ENCODE assay signal across 20 cellular contexts in genomic region chr9:132121021-132121420, GRCh38. TPM values are rescaled to one million over a fixed set of nuclear protein-coding genes. Genes with fewer than 3 reads are reported as not detected.
DNase-seq lines count a peak whose midpoint lies in the region; ATAC-seq, FAIRE-seq and TF ChIP-seq lines count a peak whose summit lies in the region.
"Had no signal": no experiment of that assay in that cellular context is flagged by ENCODE, and none has a peak within 500 bp of the region (broad histone marks: within the 10 kb centered on the region; RNA-seq: fewer than 3 reads in every experiment).

No MANE protein-coding gene starts in this region.

- H3K4me2 ChIP-seq in HepG2 (ENCODE audit: low read depth, low read length) (no peak overlapping the region), K562 (ENCODE audit: insufficient read depth, low read length) (no peak overlapping the region)
- H3K4me2 ChIP-seq: A549 had no signal

- FAIRE-seq in HepG2 (lab: Jason Lieb, UNC) (no peak), K562 (lab: Jason Lieb, UNC) (no peak)
- FAIRE-seq: A549, D721Med, G401.6, GM12891, GM19239 had no signal

- H3K79me2 ChIP-seq in HepG2 (ENCODE audit: insufficient read depth, low read length): no peaks in the 10 kb centered on the region
- H3K79me2 ChIP-seq in K562 (ENCODE audit: control insufficient read depth, insufficient read depth, low read length): no peaks in the 10 kb centered on the region

- no peaks in the 10 kb centered on the region for H3K9me1 ChIP-seq in K562 (ENCODE audit: control insufficient read depth, insufficient read depth, low read length)

- CTCF ChIA-PET in HepG2 (lab: Yijun Ruan, JAX; ENCODE audit: low intra/inter-chr PET ratio, low total read pairs): no interaction called here
- CTCF ChIA-PET in K562 (lab: Yijun Ruan, JAX; ENCODE audit: low intra/inter-chr PET ratio): no interaction called here

- no peaks in the 10 kb centered on the region for H3K9me3 ChIP-seq in HepG2 (ENCODE audit: low read length)
- H3K9me3 ChIP-seq in right lobe of liver: no peaks in the 10 kb centered on the region
- no peaks in the 10 kb centered on the region for H3K9me3 ChIP-seq in K562 (replicated peaks; ENCODE audit: control insufficient read depth, insufficient read depth, low read depth, low read length)
- H3K9me3 ChIP-seq in gastroesophageal sphincter: no peaks in the 10 kb centered on the region
- H3K9me3 ChIP-seq: Caco-2 had no signal

- no peak overlapping the region for H2AFZ ChIP-seq in HepG2 (ENCODE audit: low read length)
- H2AFZ ChIP-seq in K562 (ENCODE audit: low read depth, low read length): no peak overlapping the region

- H3K36me3 ChIP-seq in HepG2 (replicated peaks in 1 of 2; ENCODE audit: control insufficient read depth in 1 of 2, insufficient read depth in 2 of 2, low read length in 2 of 2) (no peaks in the 10 kb centered on the region), right lobe of liver (no peaks in the 10 kb centered on the region), K562 (ENCODE audit: control insufficient read depth, insufficient read depth, low read length) (no peaks in the 10 kb centered on the region), gastroesophageal sphincter (no peaks in the 10 kb centered on the region)
- H3K36me3 ChIP-seq: BLaER1 treated with 17β-estradiol and CSF1 and Interleukin-3, amounts not matched to agents 10 nM and 100 nM had no signal

- intact Hi-C loops in HepG2 (cut with micrococcal nuclease; ENCODE audit: unreplicated experiment): no loop called here
- intact Hi-C loops in right lobe of liver (cut with DNase I): no loop called here
- intact Hi-C loops in K562 (cut with micrococcal nuclease): no loop called here

- WGBS in HepG2 (ENCODE audit: low lambda C conversion rate): 33% methylated on average over 2 of the region's 2 CpGs
- WGBS in right lobe of liver (ENCODE audit: insufficient coverage, low coverage, low lambda C conversion rate, missing lambda C conversion rate): 69% methylated on average over 2 of the region's 2 CpGs
- WGBS in K562 (ENCODE audit: insufficient coverage, low coverage, missing lambda C conversion rate): 0% methylated on average over 2 of the region's 2 CpGs
- WGBS in gastroesophageal sphincter (ENCODE audit: low coverage in 1 of 2), 2 donors: 75 to 83% methylated on average over 2 of the region's 2 CpGs

- H3K27me3 ChIP-seq in HepG2 (ENCODE audit: control insufficient read depth in 1 of 2, insufficient read depth in 2 of 2, low read length in 2 of 2): peaks cover 0 to 19% of the 10 kb centered on the region in 2 experiments; a peak in 3 of 5 replicates
- no peaks in the 10 kb centered on the region for H3K27me3 ChIP-seq in right lobe of liver
- peaks cover 14 to 21% of the 10 kb centered on the region in 2 experiments; a peak in 4 of 5 replicates for H3K27me3 ChIP-seq in K562 (ENCODE audit: control insufficient read depth in 2 of 2, insufficient read depth in 2 of 2, low read length in 2 of 2)
- peaks cover 83% of the 10 kb centered on the region for H3K27me3 ChIP-seq in gastroesophageal sphincter

- H4K20me1 ChIP-seq in HepG2 (ENCODE audit: insufficient read depth, low read length): no peaks in the 10 kb centered on the region
- peaks cover 6% of the 10 kb centered on the region; the same call in 1 of the 2 replicates for H4K20me1 ChIP-seq in K562 (replicated peaks; ENCODE audit: control insufficient read depth, insufficient read depth, low read length)
- H4K20me1 ChIP-seq: BLaER1 treated with 17β-estradiol and CSF1 and Interleukin-3, amounts not matched to agents 10 nM and 100 nM had no signal

- no peak for ATAC-seq in HepG2
- ATAC-seq in right lobe of liver: no peak
- no peak for ATAC-seq in K562
- no peak for ATAC-seq in gastroesophageal sphincter
- ATAC-seq in omental fat pad (ENCODE audit: low FRiP score): no peak
- ATAC-seq: A549; CD8-positive, alpha-beta T cell had no signal

- POLR2A ChIA-PET in HepG2 (lab: Yijun Ruan, JAX) (no interaction called here), K562 (lab: Yijun Ruan, JAX) (no interaction called here)

- DNase-seq in HepG2 (ENCODE audit: low spot score): no peak
- DNase-seq in right lobe of liver: no peak
- DNase-seq in K562 (ENCODE audit: extremely low read depth in 1 of 4, low spot score in 3 of 4): no peak
- no peak for DNase-seq in omental fat pad (ENCODE audit: low spot score)
- DNase-seq: AML-193; Caco-2; Calu3; CD4-positive, alpha-beta T cell; CD8-positive, alpha-beta T cell; DMS79 treated with DMSO at 0.1 percent for 48 hours; GF-D8 had no signal

- in situ Hi-C loops in HepG2 (cut with HindIII; ENCODE audit: extremely low pct_ligation_motif_present, low pct_unique_long_range_greater_than_20kb): no loop called here
- in situ Hi-C loops in K562 (cut with MboI): no loop called here

- H3K27ac ChIP-seq in HepG2 (ENCODE audit: extremely low read length, insufficient read depth, low read length) (no peak overlapping the region), right lobe of liver (no peak overlapping the region), K562 (ENCODE audit: extremely low read depth, low read depth, low read length) (no peak overlapping the region), gastroesophageal sphincter (no peak overlapping the region)
- H3K27ac ChIP-seq: 22Rv1; A549; BLaER1 treated with 17β-estradiol and CSF1 and Interleukin-3, amounts not matched to agents 10 nM and 100 nM; C4-2B had no signal

- no peak for TF ChIP-seq RAD21 in HepG2 (CRISPR knock-in tag; IDR thresholded peaks at IDR 0.05)
- no peak for TF ChIP-seq RAD21 in K562 (CRISPR knock-in tag; conservative IDR thresholded peaks at IDR 0.05 in 1 of 2, IDR thresholded peaks at IDR 0.05 in 1 of 2)

- TF ChIP-seq CTCF in HepG2 (CRISPR knock-in tag; IDR thresholded peaks at IDR 0.05) (no peak), right lobe of liver (IDR thresholded peaks at IDR 0.05) (no peak), K562 (IDR thresholded peaks at IDR 0.05 in 2 of 3, conservative IDR thresholded peaks at IDR 0.05 in 1 of 3; ENCODE audit: insufficient read depth in 2 of 3, low read depth in 1 of 3, low read length in 3 of 3) (no peak), gastroesophageal sphincter (IDR thresholded peaks at IDR 0.05) (no peak), omental fat pad (IDR thresholded peaks at IDR 0.05) (no peak)

- no peak for TF ChIP-seq EP300 in HepG2 (IDR thresholded peaks at IDR 0.05; ENCODE audit: low read depth in 2 of 2, low read length in 2 of 2)
- no peak for TF ChIP-seq EP300 in HepG2 (CRISPR knock-in tag; IDR thresholded peaks at IDR 0.05; ENCODE audit: borderline replicate concordance)
- TF ChIP-seq EP300 in K562 (IDR thresholded peaks at IDR 0.05; ENCODE audit: low read length): no peak
- no peak for TF ChIP-seq EP300 in gastroesophageal sphincter (IDR thresholded peaks at IDR 0.05)

- no TSS peak for BruUV-seq in HepG2 (replicated peaks; lab: Mats Ljungman, UMichigan)
- no TSS peak for BruUV-seq in K562 (replicated peaks; lab: Mats Ljungman, UMichigan)

- H3K4me1 ChIP-seq in HepG2 (ENCODE audit: insufficient read depth, low read length): no peaks in the 10 kb centered on the region
- no peaks in the 10 kb centered on the region for H3K4me1 ChIP-seq in right lobe of liver
- H3K4me1 ChIP-seq in K562 (replicated peaks in 1 of 2; ENCODE audit: control insufficient read depth in 2 of 2, insufficient read depth in 2 of 2, low read length in 2 of 2): no peaks in the 10 kb centered on the region
- H3K4me1 ChIP-seq in gastroesophageal sphincter: no peaks in the 10 kb centered on the region
- H3K4me1 ChIP-seq: A549, Caco-2 had no signal

- H3K9ac ChIP-seq in HepG2 (ENCODE audit: insufficient read depth, low read depth, low read length) (no peak overlapping the region), K562 (ENCODE audit: insufficient read depth in 1 of 2, low read depth in 2 of 2, low read length in 2 of 2) (no peak overlapping the region)
- H3K9ac ChIP-seq: BLaER1 treated with 17β-estradiol and CSF1 and Interleukin-3, amounts not matched to agents 10 nM and 100 nM had no signal

- no peak overlapping the region for H3K4me3 ChIP-seq in HepG2 (replicated peaks in 1 of 3; ENCODE audit: insufficient read depth in 1 of 3, low read depth in 2 of 3, low read length in 3 of 3)
- H3K4me3 ChIP-seq in right lobe of liver: no peak overlapping the region
- no peak overlapping the region for H3K4me3 ChIP-seq in K562
- no peak overlapping the region for H3K4me3 ChIP-seq in gastroesophageal sphincter
- H3K4me3 ChIP-seq: A549; BLaER1 treated with 17β-estradiol and CSF1 and Interleukin-3, amounts not matched to agents 10 nM and 100 nM had no signal

- TF ChIP-seq POLR2A in HepG2 (IDR thresholded peaks at IDR 0.05; ENCODE audit: insufficient read depth in 1 of 2, low read depth in 2 of 2, low read length in 2 of 2) (no peak), right lobe of liver (IDR thresholded peaks at IDR 0.05) (no peak), K562 (conservative IDR thresholded peaks at IDR 0.05) (no peak), gastroesophageal sphincter (IDR thresholded peaks at IDR 0.05) (no peak)

RNA-seq across cellular contexts. Expression of gene NTNG2, which starts 40.8 kb away (rescaled TPM):
- 0.02 TPM in 1 of 2 replicates, not detected in the other for total RNA-seq in HepG2 (2016; rRNA removed; fragmentation: Illumina TruSeq; extraction: Trizol)
- total RNA-seq in HepG2 (2016; cell fraction: cytosol; rRNA removed; fragmentation: Illumina TruSeq; extraction: Trizol; ENCODE audit: low read depth): not detected in 2 replicates
- not detected in 2 replicates for total RNA-seq in HepG2 (2016; cell fraction: insoluble cytoplasmic fraction; rRNA removed; fragmentation: Illumina TruSeq; extraction: Trizol)
- not detected in 2 replicates for total RNA-seq in HepG2 (2016; cell fraction: membrane; rRNA removed; fragmentation: Illumina TruSeq; extraction: Trizol)
- total RNA-seq in HepG2 (2016; cell fraction: nucleus; rRNA removed; fragmentation: Illumina TruSeq; extraction: Trizol): not detected in 2 replicates
- polyA plus RNA-seq in HepG2 (2011; rRNA removed): 0.36 TPM in 1 of 2 replicates, not detected in the other
- polyA plus RNA-seq in HepG2 (2011; cell fraction: cytosol; rRNA removed): 0.01 and 0.34 TPM in 2 replicates
- 0.96 and 1.5 TPM in 2 replicates for polyA plus RNA-seq in HepG2 (2011; cell fraction: nucleus; rRNA removed)
- not detected in 2 replicates for polyA plus RNA-seq in HepG2 (2012)
- polyA plus RNA-seq in HepG2 (2016; cell fraction: cytosol; fragmentation: Illumina TruSeq; extraction: Trizol; ENCODE audit: low read depth): not detected in 2 replicates
- not detected in 2 replicates for polyA plus RNA-seq in HepG2 (2016; cell fraction: insoluble cytoplasmic fraction; fragmentation: Illumina TruSeq; extraction: Trizol; ENCODE audit: low read depth)
- polyA plus RNA-seq in HepG2 (2016; cell fraction: membrane; fragmentation: Illumina TruSeq; extraction: Trizol; ENCODE audit: low read depth): 0.27 TPM in 1 of 2 replicates, not detected in the other
- not detected in 2 replicates for polyA plus RNA-seq in HepG2 (2016; cell fraction: nucleus; fragmentation: Illumina TruSeq; extraction: Trizol; ENCODE audit: insufficient read depth, low read depth)
- 0.02 and 0.05 TPM in 2 replicates for polyA minus RNA-seq in HepG2 (2011; rRNA and poly(A)+ RNA removed; ENCODE audit: low replicate concordance)
- not detected in 2 replicates for polyA minus RNA-seq in HepG2 (2011; cell fraction: cytosol; rRNA and poly(A)+ RNA removed)
- polyA minus RNA-seq in HepG2 (2011; cell fraction: nucleus; rRNA and poly(A)+ RNA removed): not detected in 2 replicates
- 1 to 10 TPM in 1 of 6 experiments, under 1 TPM in 5; 0.12 to 1.6 (median 0.24) TPM for total RNA-seq in right lobe of liver
- total RNA-seq in K562 (2011; cell fraction: chromatin; rRNA removed; ENCODE audit: low replicate concordance): 0.65 TPM in 1 of 2 replicates, not detected in the other
- 0.13 and 0.67 TPM in 2 replicates for total RNA-seq in K562 (2011; cell fraction: nucleolus; rRNA removed)
- total RNA-seq in K562 (2011; cell fraction: nucleoplasm; rRNA removed): 0.07 and 2.3 TPM in 2 replicates
- not detected in 2 replicates for total RNA-seq in K562 (2014; rRNA removed)
- not detected in 2 replicates for total RNA-seq in K562 (2014; rRNA removed; fragmentation: Illumina TruSeq; extraction: Trizol)
- total RNA-seq in K562 (2015; rRNA removed; fragmentation: Illumina TruSeq; extraction: Trizol): not detected in 2 replicates
- 0.09 and 0.42 TPM in 2 replicates for total RNA-seq in K562 (2021)
- 0.11 TPM in 1 of 2 replicates, not detected in the other for polyA plus RNA-seq in K562 (2011; rRNA removed)
- 0.19 and 2.2 TPM in 2 replicates for polyA plus RNA-seq in K562 (2011; cell fraction: cytosol; rRNA removed)
- 0.03 and 0.30 TPM in 2 replicates for polyA plus RNA-seq in K562 (2011; cell fraction: nucleus; rRNA removed)
- 0.11 and 0.25 TPM in 2 replicates for polyA plus RNA-seq in K562 (2012)
- polyA plus RNA-seq in K562 (2014; fragmentation: Illumina TruSeq; extraction: Trizol): not detected in 2 replicates
- polyA plus RNA-seq in K562 (2014; fragmentation: Nextera tagmentation; extraction: Ambion mirVana): not detected
- polyA plus RNA-seq in K562 (2014; rRNA removed): 0.01 TPM in 1 of 2 replicates, not detected in the other
- not detected in 2 replicates for polyA minus RNA-seq in K562 (2011; rRNA and poly(A)+ RNA removed)
- polyA minus RNA-seq in K562 (2011; cell fraction: cytosol; rRNA and poly(A)+ RNA removed): not detected in 2 replicates
- 0.40 TPM in 1 of 2 replicates, not detected in the other for polyA minus RNA-seq in K562 (2011; cell fraction: nucleus; rRNA and poly(A)+ RNA removed)
- total RNA-seq in gastroesophageal sphincter: 1 to 10 TPM in 3 of 4 donors, under 1 TPM in 1; 0.81 to 1.6 (median 1.3) TPM
- 1 to 10 TPM; 1.8 to 4.2 (median 2.9) TPM for total RNA-seq in omental fat pad
- total RNA-seq: Caco-2, Calu3 had no signal

RNA-seq across cellular contexts. Expression of gene MED27, which starts 41.4 kb away (rescaled TPM):
- 19.0 and 25.3 TPM in 2 replicates for total RNA-seq in HepG2 (2016; rRNA removed; fragmentation: Illumina TruSeq; extraction: Trizol)
- 4.8 and 5.6 TPM in 2 replicates for total RNA-seq in HepG2 (2016; cell fraction: cytosol; rRNA removed; fragmentation: Illumina TruSeq; extraction: Trizol; ENCODE audit: low read depth)
- total RNA-seq in HepG2 (2016; cell fraction: insoluble cytoplasmic fraction; rRNA removed; fragmentation: Illumina TruSeq; extraction: Trizol): 17.3 and 20.4 TPM in 2 replicates
- total RNA-seq in HepG2 (2016; cell fraction: membrane; rRNA removed; fragmentation: Illumina TruSeq; extraction: Trizol): 6.0 and 6.6 TPM in 2 replicates
- total RNA-seq in HepG2 (2016; cell fraction: nucleus; rRNA removed; fragmentation: Illumina TruSeq; extraction: Trizol): 12.2 and 12.8 TPM in 2 replicates
- 16.9 and 18.0 TPM in 2 replicates for polyA plus RNA-seq in HepG2 (2011; rRNA removed)
- polyA plus RNA-seq in HepG2 (2011; cell fraction: cytosol; rRNA removed): 17.8 and 18.2 TPM in 2 replicates
- 8.6 and 10.3 TPM in 2 replicates for polyA plus RNA-seq in HepG2 (2011; cell fraction: nucleus; rRNA removed)
- 11.0 and 15.6 TPM in 2 replicates for polyA plus RNA-seq in HepG2 (2012)
- polyA plus RNA-seq in HepG2 (2016; cell fraction: cytosol; fragmentation: Illumina TruSeq; extraction: Trizol; ENCODE audit: low read depth): 3.8 and 4.2 TPM in 2 replicates
- polyA plus RNA-seq in HepG2 (2016; cell fraction: insoluble cytoplasmic fraction; fragmentation: Illumina TruSeq; extraction: Trizol; ENCODE audit: low read depth): 25.5 and 28.9 TPM in 2 replicates
- polyA plus RNA-seq in HepG2 (2016; cell fraction: membrane; fragmentation: Illumina TruSeq; extraction: Trizol; ENCODE audit: low read depth): 4.8 and 5.3 TPM in 2 replicates
- 12.0 and 13.7 TPM in 2 replicates for polyA plus RNA-seq in HepG2 (2016; cell fraction: nucleus; fragmentation: Illumina TruSeq; extraction: Trizol; ENCODE audit: insufficient read depth, low read depth)
- polyA minus RNA-seq in HepG2 (2011; rRNA and poly(A)+ RNA removed; ENCODE audit: low replicate concordance): 17.7 and 52.1 TPM in 2 replicates
- polyA minus RNA-seq in HepG2 (2011; cell fraction: cytosol; rRNA and poly(A)+ RNA removed): 11.3 and 12.0 TPM in 2 replicates
- polyA minus RNA-seq in HepG2 (2011; cell fraction: nucleus; rRNA and poly(A)+ RNA removed): 10.4 and 17.4 TPM in 2 replicates
- 1 to 10 TPM; 4.6 to 7.3 (median 6.1) TPM for total RNA-seq in right lobe of liver
- 26.4 and 33.2 TPM in 2 replicates for total RNA-seq in K562 (2011; cell fraction: chromatin; rRNA removed; ENCODE audit: low replicate concordance)
- total RNA-seq in K562 (2011; cell fraction: nucleolus; rRNA removed): 24.2 and 24.8 TPM in 2 replicates
- 25.0 and 27.9 TPM in 2 replicates for total RNA-seq in K562 (2011; cell fraction: nucleoplasm; rRNA removed)
- 27.2 and 35.8 TPM in 2 replicates for total RNA-seq in K562 (2014; rRNA removed)
- total RNA-seq in K562 (2014; rRNA removed; fragmentation: Illumina TruSeq; extraction: Trizol): 24.0 and 25.2 TPM in 2 replicates
- total RNA-seq in K562 (2015; rRNA removed; fragmentation: Illumina TruSeq; extraction: Trizol): 28.9 and 29.7 TPM in 2 replicates
- 36.1 and 38.5 TPM in 2 replicates for total RNA-seq in K562 (2021)
- polyA plus RNA-seq in K562 (2011; rRNA removed): 40.8 and 47.9 TPM in 2 replicates
- 56.7 and 69.0 TPM in 2 replicates for polyA plus RNA-seq in K562 (2011; cell fraction: cytosol; rRNA removed)
- polyA plus RNA-seq in K562 (2011; cell fraction: nucleus; rRNA removed): 21.8 and 22.7 TPM in 2 replicates
- polyA plus RNA-seq in K562 (2012): 42.0 and 45.2 TPM in 2 replicates
- polyA plus RNA-seq in K562 (2014; fragmentation: Illumina TruSeq; extraction: Trizol): 43.1 and 44.5 TPM in 2 replicates
- 10 to 100 TPM; 73.3 to 91.0 TPM for polyA plus RNA-seq in K562 (2014; fragmentation: Nextera tagmentation; extraction: Ambion mirVana)
- 24.4 and 28.2 TPM in 2 replicates for polyA plus RNA-seq in K562 (2014; rRNA removed)
- polyA minus RNA-seq in K562 (2011; rRNA and poly(A)+ RNA removed): 51.5 and 71.0 TPM in 2 replicates
- polyA minus RNA-seq in K562 (2011; cell fraction: cytosol; rRNA and poly(A)+ RNA removed): 19.9 and 29.0 TPM in 2 replicates
- 16.2 and 22.0 TPM in 2 replicates for polyA minus RNA-seq in K562 (2011; cell fraction: nucleus; rRNA and poly(A)+ RNA removed)
- total RNA-seq in gastroesophageal sphincter: 10 to 100 TPM; 13.2 to 21.0 (median 13.9) TPM
- total RNA-seq in omental fat pad: 10 to 100 TPM; 10.9 to 23.1 (median 13.5) TPM

Comparison
In these comparisons a context has a peak if more than half of its experiments do, and no peak if none do; other contexts are left out.
1. Of the 241 proteins assayed by ChIP-seq in both HepG2 and K562: peak only in HepG2: none; only in K562: ZFP36; in both: none; in neither: 239; mixed calls (peak in some experiments, not most) for 1.